Comparison of ENCODE assay signal across 20 cellular contexts in the genomic region with DNA sequence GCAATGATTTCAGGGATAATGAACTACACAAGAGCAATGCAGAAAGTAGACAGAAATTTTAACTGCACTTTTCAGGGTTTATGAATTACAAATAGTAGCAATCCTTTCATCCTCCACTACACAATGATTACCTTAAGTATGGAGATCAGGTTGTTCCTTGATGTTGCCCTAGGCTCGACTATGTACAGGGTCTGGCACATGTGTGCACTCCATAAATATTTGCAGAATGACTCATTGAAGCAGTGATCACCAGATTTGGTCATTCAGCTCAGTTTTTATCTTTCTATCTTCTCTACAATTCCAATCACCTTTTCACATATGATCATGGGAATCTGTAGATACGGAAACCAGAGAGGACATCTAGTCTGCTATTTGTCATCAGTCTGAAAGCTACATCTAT.
DNase-seq lines count a peak whose midpoint lies in the region; ATAC-seq, FAIRE-seq and TF ChIP-seq lines count a peak whose summit lies in the region.
"Had no signal": no experiment of that assay in that cellular context is flagged by ENCODE, and none has a peak within 500 bp of the region (broad histone marks: within the 10 kb centered on the region; RNA-seq: fewer than 3 reads in every experiment).

No MANE protein-coding gene starts in this region.

- peaks cover 12% of the 10 kb centered on the region for H3K9me3 Mint-ChIP-seq in Caco-2 (ENCODE audit: unreplicated experiment)
- H3K9me3 Mint-ChIP-seq: activated T-cell treated with anti-CD3 and anti-CD28 coated beads, Interleukin-2, amount 50 U/mL, for 4 hours had no signal

- POLR2A ChIA-PET in Caco-2 (lab: Charles Lee) (interaction anchor here (0.9 kb wide), 1 partner anchor 53 kb away, joined by 3 read pairs; no protein-coding TSS in a partner anchor), HepG2 (lab: Yijun Ruan, JAX) (no interaction called here)

- H3K4me1 ChIP-seq in Caco-2 (peaks cover 13% of the 10 kb centered on the region), HepG2 (ENCODE audit: insufficient read depth, low read length) (peaks cover 12% of the 10 kb centered on the region)
- H3K4me1 ChIP-seq: BE2C, body of pancreas, esophagus muscularis mucosa had no signal

- H2AFZ ChIP-seq in HepG2 (ENCODE audit: low read length), result no peak overlapping the region

- no peak overlapping the region for H3K9ac ChIP-seq in HepG2 (ENCODE audit: insufficient read depth, low read depth, low read length)

- no peaks in the 10 kb centered on the region for H3K27me3 Mint-ChIP-seq in Caco-2 (ENCODE audit: insufficient read depth, unreplicated experiment)
- H3K27me3 Mint-ChIP-seq: activated CD4-positive, alpha-beta memory T cell treated with anti-CD3 and anti-CD28 coated beads for 36 hours had no signal

- TF ChIP-seq CTCF in Caco-2 (IDR thresholded peaks at IDR 0.05; ENCODE audit: insufficient read depth in 1 of 2, low read depth in 1 of 2, low read length in 1 of 2, severe bottlenecking in 1 of 2, unreplicated experiment in 1 of 2), result no peak
- TF ChIP-seq CTCF in LNCaP clone FGC (IDR thresholded peaks at IDR 0.05; ENCODE audit: control insufficient read depth, extremely low read depth, insufficient read depth), result no peak
- TF ChIP-seq CTCF in bronchial epithelial cell (IDR thresholded peaks at IDR 0.05; ENCODE audit: insufficient read depth, low read length, severe bottlenecking), result no peak
- no peak for TF ChIP-seq CTCF in HepG2 (CRISPR knock-in tag; IDR thresholded peaks at IDR 0.05)

- intact Hi-C loops in Caco-2 (cut with micrococcal nuclease; ENCODE audit: unreplicated experiment) (loop anchor here (1.0 to 10.0 kb wide), 4 partner anchors 39 to 185 kb away; no protein-coding TSS in a partner anchor), HepG2 (cut with micrococcal nuclease; ENCODE audit: unreplicated experiment) (no loop called here)

- no peak for TF ChIP-seq RAD21 in HepG2 (CRISPR knock-in tag; IDR thresholded peaks at IDR 0.05)

- TF ChIP-seq POLR2A in HepG2 (IDR thresholded peaks at IDR 0.05; ENCODE audit: insufficient read depth in 1 of 2, low read depth in 2 of 2, low read length in 2 of 2), result no peak

- DNase-seq in Caco-2 (peak; percentile 48 to 57), LNCaP clone FGC (ENCODE audit: low read depth) (peak; percentile 88), bronchial epithelial cell (ENCODE audit: low read depth) (peak; percentile 43), HepG2 (ENCODE audit: low spot score) (peak; percentile 64), COR-L47 (lab: John Stamatoyannopoulos, UW) (no peak), cerebellum (ENCODE audit: low spot score) (no peak)
- DNase-seq: activated CD4-positive, alpha-beta memory T cell treated with anti-CD3 and anti-CD28 coated beads for 36 hours; activated T-cell treated with anti-CD3 and anti-CD28 coated beads, Interleukin-2, amount 50 U/mL, for 4 hours; BE2C; body of pancreas; NCI-H1930; NCI-H446; stimulated activated CD8-positive, alpha-beta memory T cell treated with anti-CD3 and anti-CD28 coated beads, Interleukin-4, amount 100 ng/mL, for 48 hours had no signal

- no peaks in the 10 kb centered on the region for H4K20me1 ChIP-seq in HepG2 (ENCODE audit: insufficient read depth, low read length)

- H3K79me2 ChIP-seq in HepG2 (ENCODE audit: insufficient read depth, low read length), result no peaks in the 10 kb centered on the region

- peaks cover 23% of the 10 kb centered on the region for H3K4me1 Mint-ChIP-seq in Caco-2 (ENCODE audit: low read depth, unreplicated experiment)

- no peaks in the 10 kb centered on the region for H3K27me3 ChIP-seq in Caco-2 (replicated peaks; ENCODE audit: control insufficient read depth, insufficient read depth, low read length)
- H3K27me3 ChIP-seq in bronchial epithelial cell (ENCODE audit: control insufficient read depth, insufficient read depth, low read length), result no peaks in the 10 kb centered on the region
- no peaks in the 10 kb centered on the region for H3K27me3 ChIP-seq in HepG2 (ENCODE audit: control insufficient read depth in 1 of 2, insufficient read depth in 2 of 2, low read length in 2 of 2)
- H3K27me3 ChIP-seq: BE2C, body of pancreas, esophagus muscularis mucosa had no signal

- peaks cover 4% of the 10 kb centered on the region for H3K36me3 Mint-ChIP-seq in Caco-2 (ENCODE audit: insufficient read depth, unreplicated experiment)
- H3K36me3 Mint-ChIP-seq: activated CD4-positive, alpha-beta memory T cell treated with anti-CD3 and anti-CD28 coated beads for 36 hours; activated naive CD4-positive, alpha-beta T cell treated with anti-CD3 and anti-CD28 coated beads, Interleukin-2, amount 50 U/mL, for 72 hours had no signal

- TF ChIP-seq EP300 in HepG2 (IDR thresholded peaks at IDR 0.05; ENCODE audit: low read depth in 2 of 2, low read length in 2 of 2) (no peak), HepG2 (CRISPR knock-in tag; IDR thresholded peaks at IDR 0.05; ENCODE audit: borderline replicate concordance) (no peak)

- H3K4me3 ChIP-seq in Caco-2 (ENCODE audit: low read depth, low read length) (no peak overlapping the region), LNCaP clone FGC (ENCODE audit: low read depth, low read length) (no peak overlapping the region), bronchial epithelial cell (ENCODE audit: low read depth, low read length) (no peak overlapping the region), HepG2 (replicated peaks in 1 of 3; ENCODE audit: insufficient read depth in 1 of 3, low read depth in 2 of 3, low read length in 3 of 3) (no peak overlapping the region)
- H3K4me3 ChIP-seq: body of pancreas, dorsolateral prefrontal cortex, esophagus muscularis mucosa had no signal

- in situ Hi-C loops in HepG2 (cut with HindIII; ENCODE audit: extremely low pct_ligation_motif_present, low pct_unique_long_range_greater_than_20kb), result no loop called here

- H3K4me3 Mint-ChIP-seq in Caco-2 (ENCODE audit: unreplicated experiment), result peak overlapping the region; percentile 9
- H3K4me3 Mint-ChIP-seq: activated CD4-positive, alpha-beta memory T cell treated with anti-CD3 and anti-CD28 coated beads for 36 hours; activated T-cell treated with anti-CD3 and anti-CD28 coated beads, Interleukin-2, amount 50 U/mL, for 4 hours had no signal

- H3K9me3 ChIP-seq in Caco-2, result no peaks in the 10 kb centered on the region
- H3K9me3 ChIP-seq in HepG2 (ENCODE audit: low read length), result no peaks in the 10 kb centered on the region
- H3K9me3 ChIP-seq: BE2C, body of pancreas, esophagus muscularis mucosa had no signal

- peak overlapping the region; percentile 47 for H3K27ac Mint-ChIP-seq in Caco-2 (ENCODE audit: unreplicated experiment)
- H3K27ac Mint-ChIP-seq: activated CD4-positive, alpha-beta memory T cell treated with anti-CD3 and anti-CD28 coated beads for 36 hours; activated naive CD4-positive, alpha-beta T cell treated with anti-CD3 and anti-CD28 coated beads, Interleukin-2, amount 50 U/mL, for 72 hours had no signal

- CTCF ChIA-PET in Caco-2 (lab: Charles Lee) (no interaction called here), HepG2 (lab: Yijun Ruan, JAX; ENCODE audit: low intra/inter-chr PET ratio, low total read pairs) (no interaction called here)

- FAIRE-seq in bronchial epithelial cell (lab: Jason Lieb, UNC) (no peak), HepG2 (lab: Jason Lieb, UNC) (no peak)
- FAIRE-seq: islet of Langerhans had no signal

- no peak overlapping the region for H3K27ac ChIP-seq in HepG2 (ENCODE audit: extremely low read length, insufficient read depth, low read length)
- H3K27ac ChIP-seq: body of pancreas, dorsolateral prefrontal cortex, esophagus muscularis mucosa had no signal

- no peaks in the 10 kb centered on the region for H3K36me3 ChIP-seq in Caco-2 (ENCODE audit: control insufficient read depth, insufficient read depth, low read length)
- H3K36me3 ChIP-seq in bronchial epithelial cell (ENCODE audit: control insufficient read depth, insufficient read depth, low read length), result no peaks in the 10 kb centered on the region
- no peaks in the 10 kb centered on the region for H3K36me3 ChIP-seq in HepG2 (replicated peaks in 1 of 2; ENCODE audit: control insufficient read depth in 1 of 2, insufficient read depth in 2 of 2, low read length in 2 of 2)
- H3K36me3 ChIP-seq: BE2C, esophagus muscularis mucosa had no signal

- ATAC-seq in HepG2, result peak; percentile 88
- ATAC-seq in HG02642 (IDR thresholded peaks at IDR 0.05; ENCODE audit: poor library complexity, unreplicated experiment), result no peak
- ATAC-seq in GM18520 (IDR thresholded peaks at IDR 0.05; ENCODE audit: unreplicated experiment), result no peak
- ATAC-seq: activated naive CD4-positive, alpha-beta T cell treated with anti-CD3 and anti-CD28 coated beads, Interleukin-2, amount 50 U/mL, for 72 hours; activated T-cell treated with anti-CD3 and anti-CD28 coated beads, Interleukin-2, amount 50 U/mL, for 4 hours; body of pancreas; Right ventricle myocardium inferior had no signal

- no peak overlapping the region for H3K4me2 ChIP-seq in HepG2 (ENCODE audit: low read depth, low read length)

- BruUV-seq in Caco-2 (replicated peaks; lab: Mats Ljungman, UMichigan) (no TSS peak), HepG2 (replicated peaks; lab: Mats Ljungman, UMichigan) (no TSS peak)

- 14% methylated on average over 2 of the region's 2 CpGs for WGBS in HepG2 (ENCODE audit: low lambda C conversion rate)

TF ChIP-seq in HepG2, 621 proteins besides CTCF, POLR2A, EP300 and RAD21 (continues in another document):
- TF ChIP-seq JUND (CRISPR knock-in tag; IDR thresholded peaks at IDR 0.05) (peak; percentile 57; the same call in 1 of the 2 replicates), BHLHE40 (IDR thresholded peaks at IDR 0.05; ENCODE audit: low read length) (peak; percentile 67), SNRNP70 (IDR thresholded peaks at IDR 0.05; ENCODE audit: low read depth, low read length) (no peak)
- TF ChIP-seq, protein P1, sequence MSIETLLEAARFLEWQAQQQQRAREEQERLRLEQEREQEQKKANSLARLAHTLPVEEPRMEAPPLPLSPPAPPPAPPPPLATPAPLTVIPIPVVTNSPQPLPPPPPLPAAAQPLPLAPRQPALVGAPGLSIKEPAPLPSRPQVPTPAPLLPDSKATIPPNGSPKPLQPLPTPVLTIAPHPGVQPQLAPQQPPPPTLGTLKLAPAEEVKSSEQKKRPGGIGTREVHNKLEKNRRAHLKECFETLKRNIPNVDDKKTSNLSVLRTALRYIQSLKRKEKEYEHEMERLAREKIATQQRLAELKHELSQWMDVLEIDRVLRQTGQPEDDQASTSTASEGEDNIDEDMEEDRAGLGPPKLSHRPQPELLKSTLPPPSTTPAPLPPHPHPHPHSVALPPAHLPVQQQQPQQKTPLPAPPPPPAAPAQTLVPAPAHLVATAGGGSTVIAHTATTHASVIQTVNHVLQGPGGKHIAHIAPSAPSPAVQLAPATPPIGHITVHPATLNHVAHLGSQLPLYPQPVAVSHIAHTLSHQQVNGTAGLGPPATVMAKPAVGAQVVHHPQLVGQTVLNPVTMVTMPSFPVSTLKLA (IDR thresholded peaks at IDR 0.05), result no peak

Comparison
In these comparisons a context has a peak if more than half of its experiments do, and no peak if none do; other contexts are left out.
1. DNase-seq: peak in Caco-2 (2 of 2), LNCaP clone FGC (single experiment), bronchial epithelial cell (single experiment) and HepG2 (single experiment); none in COR-L47 (single experiment) and cerebellum (single experiment).